Comparison of ENCODE assay signal across 24 cellular contexts in the genomic region with DNA sequence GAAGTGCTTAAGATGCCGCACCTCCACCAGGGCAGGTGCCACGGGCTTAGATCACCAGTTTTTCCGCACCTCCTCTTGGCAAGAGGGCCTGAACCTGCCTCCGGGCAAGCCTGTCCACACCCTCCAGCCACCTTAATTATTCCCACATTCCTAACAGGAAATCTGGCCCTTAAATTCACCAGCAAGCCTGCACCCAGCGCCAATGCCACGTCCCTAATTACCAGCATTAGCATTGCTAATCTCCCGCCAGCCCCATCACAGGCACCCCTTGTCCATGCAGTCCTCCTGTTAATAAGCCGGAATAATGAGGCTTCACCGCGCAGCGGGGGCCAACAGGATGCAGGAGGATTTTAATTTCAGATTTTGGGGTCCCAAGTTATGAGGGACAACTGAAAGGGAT.
"Had no signal": no experiment of that assay in that cellular context is flagged by ENCODE, and none has a peak within 500 bp of the region (broad histone marks: within the 10 kb centered on the region; RNA-seq: fewer than 3 reads in every experiment).

No MANE protein-coding gene starts in this region.

- H3K4me3 Mint-ChIP-seq: activated CD8-positive, alpha-beta memory T cell treated with anti-CD3 and anti-CD28 coated beads, Interleukin-2, amount 10 ng/mL, durations not matched to agents 7 days and 5 days; activated CD8-positive, alpha-beta T cell treated with anti-CD3 and anti-CD28 coated beads for 36 hours; activated naive CD8-positive, alpha-beta T cell treated with anti-CD3 and anti-CD28 coated beads, Interleukin-2, amount 50 U/mL, for 24 hours; immature natural killer cell; natural killer cell; T-helper 17 cell had no signal

- H3K27me3 ChIP-seq: ovary, upper lobe of left lung had no signal

- ATAC-seq: activated CD8-positive, alpha-beta memory T cell treated with anti-CD3 and anti-CD28 coated beads, Interleukin-2, amount 10 ng/mL, durations not matched to agents 7 days and 5 days; activated CD8-positive, alpha-beta T cell treated with anti-CD3 and anti-CD28 coated beads for 36 hours; activated naive CD8-positive, alpha-beta T cell treated with anti-CD3 and anti-CD28 coated beads, Interleukin-2, amount 50 U/mL, for 24 hours; body of pancreas; esophagus mucosa; left lung; natural killer cell; T-helper 17 cell had no signal

- H3K27ac Mint-ChIP-seq: activated CD8-positive, alpha-beta memory T cell treated with anti-CD3 and anti-CD28 coated beads, Interleukin-2, amount 10 ng/mL, durations not matched to agents 7 days and 5 days; activated CD8-positive, alpha-beta T cell treated with anti-CD3 and anti-CD28 coated beads for 36 hours; activated naive CD8-positive, alpha-beta T cell treated with anti-CD3 and anti-CD28 coated beads, Interleukin-2, amount 50 U/mL, for 24 hours; immature natural killer cell; natural killer cell; T-helper 17 cell had no signal

- DNase-seq: activated CD4-positive, alpha-beta T cell treated with anti-CD3 and anti-CD28 coated beads for 48 hours; activated CD8-positive, alpha-beta memory T cell treated with anti-CD3 and anti-CD28 coated beads, Interleukin-2, amount 10 ng/mL, durations not matched to agents 7 days and 5 days; activated CD8-positive, alpha-beta T cell treated with anti-CD3 and anti-CD28 coated beads for 36 hours; activated gamma-delta T cell; activated naive CD4-positive, alpha-beta T cell treated with anti-CD3 and anti-CD28 coated beads, Interleukin-2, amount 50 U/mL, for 16 hours; activated naive CD8-positive, alpha-beta T cell treated with anti-CD3 and anti-CD28 coated beads, Interleukin-2, amount 50 U/mL, for 24 hours; activated T-cell treated with anti-CD3 and anti-CD28 coated beads for 4 hours; body of pancreas; dermis blood vessel endothelial cell; effector CD8-positive, alpha-beta T cell; foreskin melanocyte; immature natural killer cell; kidney glomerular epithelial cell; midbrain; natural killer cell; ovary; spleen; stimulated activated CD4-positive, alpha-beta T cell treated with anti-CD3 and anti-CD28 coated beads, Interleukin-4, amount 100 ng/mL, for 1 hour; stimulated activated naive CD4-positive, alpha-beta T cell; T-helper 17 cell; upper lobe of left lung had no signal

- H3K4me3 ChIP-seq: body of pancreas, left lung, ovary, prostate gland, spleen, upper lobe of left lung had no signal

- H3K9me3 Mint-ChIP-seq: activated CD8-positive, alpha-beta T cell treated with anti-CD3 and anti-CD28 coated beads for 36 hours; activated naive CD8-positive, alpha-beta T cell treated with anti-CD3 and anti-CD28 coated beads, Interleukin-2, amount 50 U/mL, for 24 hours; natural killer cell had no signal

- H3K4me1 Mint-ChIP-seq: activated CD8-positive, alpha-beta memory T cell treated with anti-CD3 and anti-CD28 coated beads, Interleukin-2, amount 10 ng/mL, durations not matched to agents 7 days and 5 days; activated naive CD8-positive, alpha-beta T cell treated with anti-CD3 and anti-CD28 coated beads, Interleukin-2, amount 50 U/mL, for 24 hours; immature natural killer cell; natural killer cell; T-helper 17 cell had no signal

- H3K4me1 ChIP-seq: body of pancreas, left lung, prostate gland, spleen, upper lobe of left lung had no signal

- H3K36me3 ChIP-seq: left lung, ovary, prostate gland, spleen, upper lobe of left lung had no signal

- H3K9me3 ChIP-seq: body of pancreas, left lung, ovary, prostate gland, spleen, upper lobe of left lung had no signal

- H3K36me3 Mint-ChIP-seq: activated CD8-positive, alpha-beta memory T cell treated with anti-CD3 and anti-CD28 coated beads, Interleukin-2, amount 10 ng/mL, durations not matched to agents 7 days and 5 days; immature natural killer cell; natural killer cell had no signal

- H3K27ac ChIP-seq: body of pancreas, left lung, ovary, prostate gland, spleen, upper lobe of left lung had no signal

- H3K27me3 Mint-ChIP-seq: activated CD8-positive, alpha-beta memory T cell treated with anti-CD3 and anti-CD28 coated beads, Interleukin-2, amount 10 ng/mL, durations not matched to agents 7 days and 5 days; activated naive CD8-positive, alpha-beta T cell treated with anti-CD3 and anti-CD28 coated beads, Interleukin-2, amount 50 U/mL, for 24 hours had no signal
